In genomic region chr7:123580406-123581161, GRCh38 we compare ENCODE assay signal across 9 cellular contexts. TPM values are rescaled to one million over a fixed set of nuclear protein-coding genes. Genes with fewer than 3 reads are reported as not detected.
DNase-seq lines count a peak whose midpoint lies in the region; ATAC-seq, FAIRE-seq and TF ChIP-seq lines count a peak whose summit lies in the region.
"Had no signal": no experiment of that assay in that cellular context is flagged by ENCODE, and none has a peak within 500 bp of the region (broad histone marks: within the 10 kb centered on the region; RNA-seq: fewer than 3 reads in every experiment).

No MANE protein-coding gene starts in this region.

- no peak overlapping the region for H3K4me3 Mint-ChIP-seq in activated CD4-positive, alpha-beta memory T cell treated with anti-CD3 and anti-CD28 coated beads for 36 hours

- CTCF ChIA-PET in PC-9 (lab: Charles Lee), result interaction anchor here (1.0 kb wide), 1 partner anchor 85 kb away, joined by 3 read pairs; no protein-coding TSS in a partner anchor
- CTCF ChIA-PET in activated CD4-positive, alpha-beta memory T cell treated with anti-CD3 and anti-CD28 coated beads for 36 hours (lab: Charles Lee), result interaction anchor here (1.1 to 1.2 kb wide), 3 partner anchors 57 to 121 kb away, joined by 3 read pairs; no protein-coding TSS in a partner anchor

- no peaks in the 10 kb centered on the region for H3K9me2 ChIP-seq in PC-9 (ENCODE audit: insufficient read depth)

- H3K27ac Mint-ChIP-seq in activated CD4-positive, alpha-beta memory T cell treated with anti-CD3 and anti-CD28 coated beads for 36 hours, result no peak overlapping the region

- POLR2A ChIA-PET in PC-9 (lab: Charles Lee; ENCODE audit: unreplicated experiment), result no interaction called here
- POLR2A ChIA-PET in activated CD4-positive, alpha-beta memory T cell treated with anti-CD3 and anti-CD28 coated beads for 36 hours (lab: Charles Lee), result no interaction called here

- H2AFZ ChIP-seq in PC-9 (no peak overlapping the region), neuronal stem cell (ENCODE audit: low read length) (no peak overlapping the region)

- WGBS in neuronal stem cell (ENCODE audit: extremely low coverage in 2 of 2, insufficient read length in 2 of 2, insufficient replicate concordance in 1 of 2), 2 donors, result no CpG with 5 or more reads among the region's 8 CpGs

- H3K18ac ChIP-seq in neuronal stem cell (ENCODE audit: low read length), result no peak overlapping the region

- no peaks in the 10 kb centered on the region for H3K9me3 Mint-ChIP-seq in activated CD4-positive, alpha-beta memory T cell treated with anti-CD3 and anti-CD28 coated beads for 36 hours

- H3K4me2 ChIP-seq in PC-9 (peak overlapping the region; percentile 50), neuronal stem cell (ENCODE audit: insufficient read depth, low read length, poor library complexity, severe bottlenecking) (no peak overlapping the region)

- H4K20me1 ChIP-seq in PC-9 (ENCODE audit: insufficient read depth), result no peaks in the 10 kb centered on the region

- H3K36me3 Mint-ChIP-seq in activated CD4-positive, alpha-beta memory T cell treated with anti-CD3 and anti-CD28 coated beads for 36 hours, result no peaks in the 10 kb centered on the region

- H3K9me3 ChIP-seq in PC-9 (ENCODE audit: insufficient read depth, low read depth), result no peaks in the 10 kb centered on the region
- no peaks in the 10 kb centered on the region for H3K9me3 ChIP-seq in neuronal stem cell (replicated peaks in 1 of 2; ENCODE audit: control insufficient read depth in 2 of 2, insufficient read depth in 1 of 2, low read depth in 1 of 2, low read length in 2 of 2)

- no peak overlapping the region for H3K23ac ChIP-seq in neuronal stem cell (ENCODE audit: low read depth, low read length, poor library complexity)

- H2AK5ac ChIP-seq in neuronal stem cell (ENCODE audit: low read depth, low read length), result no peak overlapping the region

- no peaks in the 10 kb centered on the region for H3K79me2 ChIP-seq in PC-9 (ENCODE audit: low read depth)

- ATAC-seq in GM21360 (IDR thresholded peaks at IDR 0.05; ENCODE audit: unreplicated experiment), result peak; percentile 85
- ATAC-seq in HG03025 (IDR thresholded peaks at IDR 0.05; ENCODE audit: low FRiP score, unreplicated experiment), result no peak

- H3K36me3 ChIP-seq in PC-9 (ENCODE audit: low read depth) (no peaks in the 10 kb centered on the region), neuronal stem cell (replicated peaks in 1 of 2; ENCODE audit: control insufficient read depth in 2 of 2, insufficient read depth in 2 of 2, low read length in 2 of 2) (no peaks in the 10 kb centered on the region)

- H3K27me3 ChIP-seq in PC-9 (ENCODE audit: insufficient read depth, low read depth) (no peaks in the 10 kb centered on the region), neuronal stem cell (ENCODE audit: control insufficient read depth in 3 of 3, insufficient read depth in 3 of 3, low read depth in 1 of 3, low read length in 3 of 3) (peaks cover 0 to 9% (median 3%) of the 10 kb centered on the region in 3 experiments)

- no TSS peak for BruUV-seq in PC-9 (replicated peaks; lab: Mats Ljungman, UMichigan)

- H3K27ac ChIP-seq in PC-9 (no peak overlapping the region), neuronal stem cell (replicated peaks; ENCODE audit: low read length) (no peak overlapping the region)

- H2BK120ac ChIP-seq in neuronal stem cell (ENCODE audit: low read depth, low read length), result no peak overlapping the region

- TF ChIP-seq CTCF in PC-9 (conservative IDR thresholded peaks at IDR 0.05) (peak; percentile 82), epithelial cell of proximal tubule (conservative IDR thresholded peaks at IDR 0.05; ENCODE audit: low read depth, low read length) (peak; percentile 92)

- no peak overlapping the region for H4K8ac ChIP-seq in neuronal stem cell (ENCODE audit: low read depth, low read length)

- H3K4me3 ChIP-seq in PC-9 (no peak overlapping the region), epithelial cell of proximal tubule (ENCODE audit: low read depth, low read length) (peak overlapping the region; percentile 15), neuronal stem cell (ENCODE audit: low read length in 2 of 2) (no peak overlapping the region)

- H3K79me1 ChIP-seq in neuronal stem cell (ENCODE audit: low read depth, low read length), result no peaks in the 10 kb centered on the region

- intact Hi-C loops in PC-9 (cut with micrococcal nuclease; ENCODE audit: unreplicated experiment), result loop anchor here (2.0 to 5.0 kb wide), 4 partner anchors 42 to 284 kb away; partner anchors contain the start of gene IQUB
- intact Hi-C loops in activated CD4-positive, alpha-beta memory T cell treated with anti-CD3 and anti-CD28 coated beads for 36 hours (cut with micrococcal nuclease), result no loop called here

- H2BK15ac ChIP-seq in neuronal stem cell (ENCODE audit: low read length), result no peak overlapping the region

- H2BK5ac ChIP-seq in neuronal stem cell (ENCODE audit: low read length), result no peak overlapping the region

- FAIRE-seq in HTR-8/SVneo (lab: Jason Lieb, UNC), result no peak

- H3K4me1 ChIP-seq in PC-9 (replicated peaks; ENCODE audit: insufficient read depth) (no peaks in the 10 kb centered on the region), neuronal stem cell (ENCODE audit: control insufficient read depth in 2 of 2, insufficient read depth in 1 of 2, low read depth in 1 of 2, low read length in 2 of 2) (no peaks in the 10 kb centered on the region)

- H2BK12ac ChIP-seq in neuronal stem cell (ENCODE audit: low read length), result no peak overlapping the region

- no peaks in the 10 kb centered on the region for H3F3A ChIP-seq in PC-9 (ENCODE audit: insufficient read depth, low read depth)

- H3K4me1 Mint-ChIP-seq in activated CD4-positive, alpha-beta memory T cell treated with anti-CD3 and anti-CD28 coated beads for 36 hours (ENCODE audit: low read depth), result no peaks in the 10 kb centered on the region

- H3K9ac ChIP-seq in neuronal stem cell (ENCODE audit: low read depth, low read length, poor library complexity), result no peak overlapping the region

- DNase-seq in ELR (ENCODE audit: low read depth) (peak; percentile 65), HTR-8/SVneo (ENCODE audit: insufficient read length, low spot score) (peak; percentile 8), PC-9 (peak; percentile 23 to 36), epithelial cell of proximal tubule (ENCODE audit: low read depth) (no peak), neuronal stem cell (ENCODE audit: low spot score) (peak; percentile 29)
- DNase-seq in activated CD4-positive, alpha-beta memory T cell treated with anti-CD3 and anti-CD28 coated beads for 36 hours, result no peak

- no peak overlapping the region for H3K4ac ChIP-seq in neuronal stem cell (ENCODE audit: low read length)

- H3K14ac ChIP-seq in neuronal stem cell (ENCODE audit: low read length), result no peak overlapping the region

- H3K27me3 Mint-ChIP-seq in activated CD4-positive, alpha-beta memory T cell treated with anti-CD3 and anti-CD28 coated beads for 36 hours, result peaks cover 14% of the 10 kb centered on the region

- no peak overlapping the region for H4K91ac ChIP-seq in neuronal stem cell (ENCODE audit: low read depth, low read length, poor library complexity)

RNA-seq across cellular contexts. Expression of gene ASB15, which starts 21.0 kb away (rescaled TPM):
- total RNA-seq in PC-9 (2021) (not detected in 2 replicates), epithelial cell of proximal tubule (not detected in 2 replicates)
- not detected for polyA plus RNA-seq in neuronal stem cell (2013, experiment 1 of 2)
- not detected for polyA plus RNA-seq in neuronal stem cell (2013, experiment 2 of 2)
- not detected for total RNA-seq in activated CD4-positive, alpha-beta memory T cell treated with anti-CD3 and anti-CD28 coated beads for 36 hours
- total RNA-seq: activated CD8-positive, alpha-beta memory T cell treated with anti-CD3 and anti-CD28 coated beads for 36 hours had no signal

RNA-seq across cellular contexts. Expression of gene NDUFA5, which starts 23.0 kb away (rescaled TPM):
- total RNA-seq in PC-9 (2021) (57.0 and 75.9 TPM in 2 replicates), epithelial cell of proximal tubule (30.1 and 31.4 TPM in 2 replicates)
- 69.3 TPM for polyA plus RNA-seq in neuronal stem cell (2013, experiment 1 of 2)
- polyA plus RNA-seq in neuronal stem cell (2013, experiment 2 of 2), result 71.5 TPM
- 10 to 100 TPM; 57.8 to 61.0 TPM for total RNA-seq in activated CD4-positive, alpha-beta memory T cell treated with anti-CD3 and anti-CD28 coated beads for 36 hours

RNA-seq across cellular contexts. Expression of gene IQUB, which starts 46.2 kb away (rescaled TPM):
- 0.33 and 0.98 TPM in 2 replicates for total RNA-seq in PC-9 (2021)
- total RNA-seq in epithelial cell of proximal tubule, result under 0.01 and 0.07 TPM in 2 replicates
- polyA plus RNA-seq in neuronal stem cell (2013, experiment 1 of 2), result 0.57 TPM
- polyA plus RNA-seq in neuronal stem cell (2013, experiment 2 of 2), result 0.58 TPM
- total RNA-seq in activated CD4-positive, alpha-beta memory T cell treated with anti-CD3 and anti-CD28 coated beads for 36 hours, result under 1 TPM in 1 of 2 experiments, not detected in 1; 0.10 TPM

Comparison
In these comparisons a context has a peak if more than half of its experiments do, and no peak if none do; other contexts are left out.
1. DNase-seq: peak in ELR (single experiment), HTR-8/SVneo (single experiment), PC-9 (2 of 2) and neuronal stem cell (single experiment); none in epithelial cell of proximal tubule (single experiment) and activated CD4-positive, alpha-beta memory T cell treated with anti-CD3 and anti-CD28 coated beads for 36 hours (single experiment).